Comparison of ENCODE assay signal across 1 cellular context in the genomic region with DNA sequence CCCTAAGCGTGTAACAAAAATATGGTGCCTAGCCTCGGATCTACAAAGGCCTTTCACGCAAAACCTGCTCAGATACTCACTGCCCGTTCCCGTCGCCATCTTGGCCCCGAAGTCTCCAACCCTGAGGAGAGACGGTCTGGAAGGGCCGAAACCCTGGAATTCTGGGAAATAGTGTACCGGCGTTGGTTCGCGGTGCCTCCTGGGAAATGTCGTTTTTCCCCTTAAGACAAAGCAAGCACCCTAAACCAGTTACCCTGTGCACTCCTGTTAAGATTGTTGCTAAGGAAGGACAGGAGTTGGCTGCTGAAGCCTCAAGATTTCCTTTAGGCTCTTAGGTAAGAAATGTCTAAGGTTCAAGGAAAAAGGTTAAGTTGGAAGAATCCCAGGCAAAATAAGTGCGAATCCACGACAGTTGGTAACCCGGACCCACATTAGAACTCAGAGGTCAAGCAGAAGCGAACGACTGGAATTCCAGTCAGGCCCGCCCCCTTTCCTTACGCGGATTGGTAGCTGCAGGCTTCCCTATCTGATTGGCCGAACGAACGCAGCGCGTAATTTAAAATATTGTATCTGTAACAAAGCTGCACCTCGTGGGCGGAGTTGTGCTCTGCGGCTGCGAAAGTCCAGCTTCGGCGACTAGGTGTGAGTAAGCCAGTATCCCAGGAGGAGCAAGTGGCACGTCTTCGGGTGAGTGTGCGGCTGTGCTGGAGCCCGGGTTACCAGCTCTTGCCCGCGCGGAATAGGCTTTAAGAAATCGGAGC.
TF ChIP-seq lines count a peak whose summit lies in the region.

A gene with protein sequence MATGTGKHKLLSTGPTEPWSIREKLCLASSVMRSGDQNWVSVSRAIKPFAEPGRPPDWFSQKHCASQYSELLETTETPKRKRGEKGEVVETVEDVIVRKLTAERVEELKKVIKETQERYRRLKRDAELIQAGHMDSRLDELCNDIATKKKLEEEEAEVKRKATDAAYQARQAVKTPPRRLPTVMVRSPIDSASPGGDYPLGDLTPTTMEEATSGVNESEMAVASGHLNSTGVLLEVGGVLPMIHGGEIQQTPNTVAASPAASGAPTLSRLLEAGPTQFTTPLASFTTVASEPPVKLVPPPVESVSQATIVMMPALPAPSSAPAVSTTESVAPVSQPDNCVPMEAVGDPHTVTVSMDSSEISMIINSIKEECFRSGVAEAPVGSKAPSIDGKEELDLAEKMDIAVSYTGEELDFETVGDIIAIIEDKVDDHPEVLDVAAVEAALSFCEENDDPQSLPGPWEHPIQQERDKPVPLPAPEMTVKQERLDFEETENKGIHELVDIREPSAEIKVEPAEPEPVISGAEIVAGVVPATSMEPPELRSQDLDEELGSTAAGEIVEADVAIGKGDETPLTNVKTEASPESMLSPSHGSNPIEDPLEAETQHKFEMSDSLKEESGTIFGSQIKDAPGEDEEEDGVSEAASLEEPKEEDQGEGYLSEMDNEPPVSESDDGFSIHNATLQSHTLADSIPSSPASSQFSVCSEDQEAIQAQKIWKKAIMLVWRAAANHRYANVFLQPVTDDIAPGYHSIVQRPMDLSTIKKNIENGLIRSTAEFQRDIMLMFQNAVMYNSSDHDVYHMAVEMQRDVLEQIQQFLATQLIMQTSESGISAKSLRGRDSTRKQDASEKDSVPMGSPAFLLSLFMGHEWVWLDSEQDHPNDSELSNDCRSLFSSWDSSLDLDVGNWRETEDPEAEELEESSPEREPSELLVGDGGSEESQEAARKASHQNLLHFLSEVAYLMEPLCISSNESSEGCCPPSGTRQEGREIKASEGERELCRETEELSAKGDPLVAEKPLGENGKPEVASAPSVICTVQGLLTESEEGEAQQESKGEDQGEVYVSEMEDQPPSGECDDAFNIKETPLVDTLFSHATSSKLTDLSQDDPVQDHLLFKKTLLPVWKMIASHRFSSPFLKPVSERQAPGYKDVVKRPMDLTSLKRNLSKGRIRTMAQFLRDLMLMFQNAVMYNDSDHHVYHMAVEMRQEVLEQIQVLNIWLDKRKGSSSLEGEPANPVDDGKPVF (minus strand): TSS at position 115 of the 761 bp plus-strand sequence. CDS start 16 bp downstream, at position 99.
Gene KIF20A, plus strand, starts transcription at position 597 of the 761 bp plus-strand sequence. CDS start 569 bp downstream, outside the sequence.

TF ChIP-seq in SK-N-SH treated with all-trans-retinoic acid at 6 μM for 48 hours, 23 proteins besides CTCF, POLR2A, EP300 and RAD21 (continued from another document):
- TF ChIP-seq CSRNP3 (CRISPR knock-in tag; IDR thresholded peaks at IDR 0.05) (no peak), ESRRG (CRISPR knock-in tag; IDR thresholded peaks at IDR 0.05) (no peak), RARB (CRISPR knock-in tag; IDR thresholded peaks at IDR 0.05) (no peak), ARNTL (CRISPR knock-in tag; IDR thresholded peaks at IDR 0.05; ENCODE audit: borderline replicate concordance, low read depth) (no peak), SNAI2 (CRISPR knock-in tag; IDR thresholded peaks at IDR 0.05) (no peak), TCF4 (CRISPR knock-in tag; IDR thresholded peaks at IDR 0.05; ENCODE audit: borderline replicate concordance) (no peak)
- TF ChIP-seq, protein P1, sequence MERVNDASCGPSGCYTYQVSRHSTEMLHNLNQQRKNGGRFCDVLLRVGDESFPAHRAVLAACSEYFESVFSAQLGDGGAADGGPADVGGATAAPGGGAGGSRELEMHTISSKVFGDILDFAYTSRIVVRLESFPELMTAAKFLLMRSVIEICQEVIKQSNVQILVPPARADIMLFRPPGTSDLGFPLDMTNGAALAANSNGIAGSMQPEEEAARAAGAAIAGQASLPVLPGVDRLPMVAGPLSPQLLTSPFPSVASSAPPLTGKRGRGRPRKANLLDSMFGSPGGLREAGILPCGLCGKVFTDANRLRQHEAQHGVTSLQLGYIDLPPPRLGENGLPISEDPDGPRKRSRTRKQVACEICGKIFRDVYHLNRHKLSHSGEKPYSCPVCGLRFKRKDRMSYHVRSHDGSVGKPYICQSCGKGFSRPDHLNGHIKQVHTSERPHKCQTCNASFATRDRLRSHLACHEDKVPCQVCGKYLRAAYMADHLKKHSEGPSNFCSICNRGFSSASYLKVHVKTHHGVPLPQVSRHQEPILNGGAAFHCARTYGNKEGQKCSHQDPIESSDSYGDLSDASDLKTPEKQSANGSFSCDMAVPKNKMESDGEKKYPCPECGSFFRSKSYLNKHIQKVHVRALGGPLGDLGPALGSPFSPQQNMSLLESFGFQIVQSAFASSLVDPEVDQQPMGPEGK (CRISPR knock-in tag; IDR thresholded peaks at IDR 0.05; ENCODE audit: borderline replicate concordance), result no peak
TF ChIP-seq in SK-N-SH treated with all-trans-retinoic acid at 6 μM for 48 hours: peak in this region for 0.
